Comparison of ENCODE assay signal across 8 cellular contexts in genomic region chr2:8525582-8526402, GRCh38.
A peak's percentile ranks its signal among the peaks of the same experiment; 100 is the strongest.
DNase-seq lines count a peak whose midpoint lies in the region; ATAC-seq, FAIRE-seq and TF ChIP-seq lines count a peak whose summit lies in the region.

No MANE protein-coding gene starts in this region.

- peak overlapping the region; percentile 16 for H4K91ac ChIP-seq in H1 (replicated peaks; ENCODE audit: insufficient read length, low read length)

- DNase-seq in ELF-1 (ENCODE audit: low read depth, low spot score) (peak; percentile 74), HL-60 (ENCODE audit: low read depth in 1 of 2, low spot score in 1 of 2) (peak; percentile 84 to 90), H1 (ENCODE audit: low read depth in 1 of 2, low spot score in 2 of 2) (peak in 1 of 2 experiments; percentile 10), mucosa of gallbladder (ENCODE audit: low spot score) (peak; percentile 88), A673 (ENCODE audit: low spot score) (no peak)
- no peak for DNase-seq in stimulated activated CD4-positive, alpha-beta T cell treated with anti-CD3 and anti-CD28 coated beads, Interleukin-15, amount 100 ng/mL, for 24 hours

- H3K9me2 ChIP-seq in OCI-LY1 (ENCODE audit: low read depth, low read length) = no peaks in the 10 kb centered on the region

- H2AK5ac ChIP-seq in H1 (ENCODE audit: low read depth, low read length) = no peak overlapping the region

- H3K18ac ChIP-seq in H1 (ENCODE audit: extremely low read depth, low read length) = peak overlapping the region; percentile 36

- no peak overlapping the region for H3K56ac ChIP-seq in H1 (replicated peaks; ENCODE audit: insufficient read length, low read depth, low read length)

- no peak overlapping the region for H3K23ac ChIP-seq in H1 (ENCODE audit: insufficient read length)

- no peaks in the 10 kb centered on the region for H4K20me1 ChIP-seq in OCI-LY1 (ENCODE audit: insufficient read depth, low read length)
- H4K20me1 ChIP-seq in H1 (replicated peaks in 1 of 2; ENCODE audit: control insufficient read depth in 1 of 2, insufficient read depth in 2 of 2, low read length in 2 of 2) = no peaks in the 10 kb centered on the region

- H3K36me3 ChIP-seq in OCI-LY1 (ENCODE audit: insufficient read depth, low read length) (no peaks in the 10 kb centered on the region; the same call in 1 of the 2 replicates), H1 (ENCODE audit: control insufficient read depth in 2 of 4, insufficient read depth in 4 of 4, low read length in 3 of 4) (no peaks in the 10 kb centered on the region), A673 (ENCODE audit: insufficient read depth, low read length, poor library complexity, severe bottlenecking) (no peaks in the 10 kb centered on the region)

- H2BK5ac ChIP-seq in H1 (ENCODE audit: low read depth, low read length) = no peak overlapping the region; the same call in 1 of the 2 replicates

- intact Hi-C loops in A673 (cut with micrococcal nuclease; ENCODE audit: unreplicated experiment) = no loop called here

- CTCF ChIA-PET in H1 (lab: Charles Lee; ENCODE audit: partially characterized antibody) (interaction anchor here (0.6 to 1.7 kb wide), 8 partner anchors 9 to 156 kb away, joined by 3 to 5 read pairs (median 3); partner anchors contain the start of gene ID2), A673 (lab: Charles Lee) (no interaction called here)

- H3K27ac ChIP-seq in HL-60 (replicated peaks) (peak overlapping the region; percentile 66), OCI-LY1 (ENCODE audit: low read depth, low read length, poor library complexity, severe bottlenecking) (peak overlapping the region; percentile 97), H1 (ENCODE audit: low read depth, low read length) (no peak overlapping the region), A673 (ENCODE audit: low read depth, low read length, poor library complexity, severe bottlenecking) (no peak overlapping the region)

- H3K9ac ChIP-seq in OCI-LY1 (ENCODE audit: low read length) (peak overlapping the region; percentile 61), H1 (replicated peaks in 1 of 4; ENCODE audit: extremely low read depth in 1 of 4, low read depth in 3 of 4, low read length in 3 of 4) (no peak overlapping the region)

- no peak overlapping the region for H3K4ac ChIP-seq in H1 (replicated peaks; ENCODE audit: insufficient read length, low read depth, low read length)

- peaks cover 5% of the 10 kb centered on the region; the same call in 1 of the 2 replicates for H3F3A ChIP-seq in OCI-LY1 (ENCODE audit: insufficient read depth, low read length)

- H3K23me2 ChIP-seq in H1 (ENCODE audit: low read depth, low read length) = no peaks in the 10 kb centered on the region

- H4K5ac ChIP-seq in H1 (ENCODE audit: insufficient read length, low read depth, low read length) = no peak overlapping the region

- FAIRE-seq in H1 (lab: Jason Lieb, UNC) = no peak

- no peak for TF ChIP-seq POLR2A in H1 (IDR thresholded peaks at IDR 0.05; ENCODE audit: control extremely low read depth in 1 of 2, low read depth in 2 of 2, low read length in 2 of 2)

- H2BK15ac ChIP-seq in H1 (ENCODE audit: low read length) = 0 out of 2 replicates have a peak overlapping the region, but pooled peaks have one; percentile 29

- no peak for TF ChIP-seq EP300 in H1 (IDR thresholded peaks at IDR 0.05; ENCODE audit: borderline replicate concordance in 1 of 2, low read depth in 2 of 2, low read length in 2 of 2)

- POLR2A ChIA-PET in H1 (lab: Charles Lee; ENCODE audit: partially characterized antibody) = interaction anchor here (0.9 to 1.1 kb wide), 2 partner anchors 153 to 155 kb away, joined by 3 read pairs; no protein-coding TSS in a partner anchor
- POLR2A ChIA-PET in A673 (lab: Charles Lee; ENCODE audit: low non-redundant PET) = no interaction called here

- no peak overlapping the region for H4K8ac ChIP-seq in H1 (ENCODE audit: extremely low read depth, insufficient read depth, low read length)

- TF ChIP-seq CTCF in HL-60 (IDR thresholded peaks at IDR 0.05; ENCODE audit: insufficient read depth, low read length) (peak; percentile 13), OCI-LY1 (IDR thresholded peaks at IDR 0.05; ENCODE audit: low read length) (peak; percentile 49), H1 (IDR thresholded peaks at IDR 0.05; ENCODE audit: control extremely low read depth in 1 of 3, insufficient read depth in 1 of 3, low read depth in 1 of 3, low read length in 3 of 3) (peak; percentile 38 to 51 (median 50)), A673 (conservative IDR thresholded peaks at IDR 0.05; ENCODE audit: low read depth, low read length) (no peak)

- peak; percentile 77 to 80 for TF ChIP-seq RAD21 in H1 (IDR thresholded peaks at IDR 0.05 in 1 of 2, conservative IDR thresholded peaks at IDR 0.05 in 1 of 2; ENCODE audit: low read depth in 2 of 2, low read length in 2 of 2)

- peak; percentile 70 for ATAC-seq in GM21447 (IDR thresholded peaks at IDR 0.05; ENCODE audit: unreplicated experiment)

- no peaks in the 10 kb centered on the region for H3K79me2 ChIP-seq in OCI-LY1 (ENCODE audit: insufficient read depth, low read length)
- no peaks in the 10 kb centered on the region for H3K79me2 ChIP-seq in H1 (ENCODE audit: control insufficient read depth in 1 of 2, insufficient read depth in 2 of 2, low read length in 2 of 2)

- 0 out of 2 replicates have a peak overlapping the region, but pooled peaks have one; percentile 61 for H2BK20ac ChIP-seq in H1 (ENCODE audit: low read length)

- H3K14ac ChIP-seq in H1 (ENCODE audit: insufficient read length) = no peak overlapping the region

- no peak overlapping the region for H2BK120ac ChIP-seq in H1 (replicated peaks; ENCODE audit: low read depth, low read length)

- BruUV-seq in A673 (replicated peaks; lab: Mats Ljungman, UMichigan) = no TSS peak

- peak overlapping the region; percentile 39; the same call in 1 of the 2 replicates for H2BK12ac ChIP-seq in H1 (ENCODE audit: low read depth, low read length)

- H3K79me1 ChIP-seq in H1 (ENCODE audit: low read depth, low read length) = no peaks in the 10 kb centered on the region

- H3K9me3 ChIP-seq in OCI-LY1 (ENCODE audit: low read length) (no peaks in the 10 kb centered on the region), H1 (ENCODE audit: insufficient read depth in 2 of 2, low read depth in 1 of 2, low read length in 1 of 2) (no peaks in the 10 kb centered on the region; a peak in 1 of 4 replicates), A673 (ENCODE audit: low read depth, low read length, poor library complexity, severe bottlenecking) (no peaks in the 10 kb centered on the region)

- 83% methylated on average over 13 of the region's 14 CpGs; no CpG with 5 or more reads in 1 of the 2 experiments for WGBS in H1 (ENCODE audit: extremely low coverage in 1 of 2, insufficient coverage in 1 of 2, insufficient read length in 1 of 2, insufficient replicate concordance in 2 of 2, low coverage in 1 of 2, low lambda C conversion rate in 2 of 2, missing lambda C conversion rate in 1 of 2), 2 experiments

- H3K4me3 ChIP-seq in HL-60 (replicated peaks; ENCODE audit: insufficient read depth, low read length) (no peak overlapping the region), OCI-LY1 (ENCODE audit: low read depth, low read length, poor library complexity, severe bottlenecking) (peak overlapping the region; percentile 32), H1 (ENCODE audit: extremely low read depth in 1 of 4, insufficient read depth in 2 of 4, low read depth in 3 of 4, low read length in 4 of 4) (no peak overlapping the region), A673 (ENCODE audit: low read depth, low read length, poor library complexity, severe bottlenecking) (no peak overlapping the region)

- H3K27me3 ChIP-seq in HL-60 (ENCODE audit: insufficient read depth, poor library complexity, severe bottlenecking) (no peaks in the 10 kb centered on the region), OCI-LY1 (ENCODE audit: insufficient read depth, low read length) (no peaks in the 10 kb centered on the region), H1 (replicated peaks in 1 of 4; ENCODE audit: control insufficient read depth in 3 of 4, extremely low read depth in 1 of 4, insufficient read depth in 3 of 4, low read length in 3 of 4) (no peaks in the 10 kb centered on the region; a peak in 1 of 7 replicates), A673 (replicated peaks; ENCODE audit: insufficient read depth, low read depth, low read length, poor library complexity) (no peaks in the 10 kb centered on the region)

- peaks cover 100% of the 10 kb centered on the region for H3K4me1 ChIP-seq in OCI-LY1 (ENCODE audit: insufficient read depth, low read length, severe bottlenecking)
- peaks cover 0 to 14% (median 8%) of the 10 kb centered on the region in 4 experiments; a peak in 6 of 7 replicates for H3K4me1 ChIP-seq in H1 (replicated peaks in 1 of 4; ENCODE audit: control insufficient read depth in 3 of 4, insufficient read depth in 4 of 4, low read length in 3 of 4)
- H3K4me1 ChIP-seq in A673 (ENCODE audit: insufficient read depth, low read length, poor library complexity, severe bottlenecking) = peaks cover 18% of the 10 kb centered on the region

- H3K4me2 ChIP-seq in OCI-LY1 (ENCODE audit: low read length) (peak overlapping the region; percentile 55), H1 (ENCODE audit: insufficient read depth in 1 of 2, low read depth in 2 of 2, low read length in 2 of 2) (no peak overlapping the region)

- no peak overlapping the region for H2AFZ ChIP-seq in OCI-LY1 (ENCODE audit: low read length)
- no peak overlapping the region for H2AFZ ChIP-seq in H1 (ENCODE audit: low read length)

TF ChIP-seq in H1, 55 proteins besides CTCF, POLR2A, EP300 and RAD21:
- TF ChIP-seq EGR1 (IDR thresholded peaks at IDR 0.05; ENCODE audit: borderline replicate concordance, low read depth, low read length) (no peak), KDM4A (IDR thresholded peaks at IDR 0.05; ENCODE audit: low read depth, low read length, severe bottlenecking) (no peak), CREB1 (IDR thresholded peaks at IDR 0.05) (no peak), POU5F1 (IDR thresholded peaks at IDR 0.05; ENCODE audit: low read depth, low read length) (no peak), BCL11A (IDR thresholded peaks at IDR 0.05; ENCODE audit: low read depth in 2 of 2, low read length in 2 of 2) (no peak), SUZ12 (IDR thresholded peaks at IDR 0.05; ENCODE audit: low read length) (no peak), TCF12 (IDR thresholded peaks at IDR 0.05; ENCODE audit: low read depth, low read length) (no peak), HDAC2 (IDR thresholded peaks at IDR 0.05; ENCODE audit: borderline replicate concordance in 1 of 2, low read depth in 2 of 2, low read length in 2 of 2) (no peak), BACH1 (IDR thresholded peaks at IDR 0.05; ENCODE audit: low read length) (no peak), NANOG (IDR thresholded peaks at IDR 0.05; ENCODE audit: insufficient read depth, low read depth, low read length, poor library complexity, severe bottlenecking) (no peak), ZNF274 (IDR thresholded peaks at IDR 0.05; ENCODE audit: borderline replicate concordance, extremely low read depth, low read length) (no peak), ATF3 (IDR thresholded peaks at IDR 0.05; ENCODE audit: insufficient read depth, low read depth, low read length) (no peak)

Comparison
In these comparisons a context has a peak if more than half of its experiments do, and no peak if none do; other contexts are left out.
1. DNase-seq: peak in ELF-1 (single experiment), HL-60 (2 of 2) and mucosa of gallbladder (single experiment); none in stimulated activated CD4-positive, alpha-beta T cell treated with anti-CD3 and anti-CD28 coated beads, Interleukin-15, amount 100 ng/mL, for 24 hours (single experiment) and A673 (single experiment).
2. H3K27ac ChIP-seq: peak in HL-60 (single experiment) and OCI-LY1 (single experiment); none in H1 (single experiment) and A673 (single experiment).